Comparison of ENCODE assay signal across 19 cellular contexts in genomic region chr11:102419181-102419580, GRCh38. TPM values are rescaled to one million over a fixed set of nuclear protein-coding genes. Genes with fewer than 3 reads are reported as not detected.
DNase-seq lines count a peak whose midpoint lies in the region; ATAC-seq and TF ChIP-seq lines count a peak whose summit lies in the region.
"Had no signal": no experiment of that assay in that cellular context is flagged by ENCODE, and none has a peak within 500 bp of the region (broad histone marks: within the 10 kb centered on the region; RNA-seq: fewer than 3 reads in every experiment).

No MANE protein-coding gene starts in this region.

- H3K79me2 ChIP-seq in trophoblast cell (ENCODE audit: control insufficient read depth, insufficient read depth, low read length, poor library complexity): no peaks in the 10 kb centered on the region

- H3K4me1 ChIP-seq in trophoblast cell (ENCODE audit: control insufficient read depth in 1 of 2, insufficient read depth in 2 of 2, low read length in 2 of 2): no peaks in the 10 kb centered on the region

- no peak overlapping the region for H3K18ac ChIP-seq in trophoblast cell (ENCODE audit: low read length)

- H3K4me3 ChIP-seq in epithelial cell of esophagus (ENCODE audit: low read length): no peak overlapping the region
- H3K4me3 ChIP-seq in trophoblast cell (ENCODE audit: low read depth, low read length): no peak overlapping the region
- H3K4me3 ChIP-seq: GM12878, GM23248 had no signal

- H3K27ac ChIP-seq in RWPE1 (no peak overlapping the region), substantia nigra (ENCODE audit: low read depth, low read length, poor library complexity, severe bottlenecking) (peak overlapping the region; percentile 87), trophoblast cell (ENCODE audit: low read depth, low read length) (no peak overlapping the region)
- H3K27ac ChIP-seq: GM23248 had no signal

- no peak overlapping the region for H2BK120ac ChIP-seq in trophoblast cell (ENCODE audit: insufficient read depth, low read length, poor library complexity)

- H4K12ac ChIP-seq in trophoblast cell (ENCODE audit: low read depth, low read length): no peak overlapping the region

- peaks cover 12% of the 10 kb centered on the region for H3K36me3 Mint-ChIP-seq in activated naive CD4-positive, alpha-beta T cell treated with anti-CD3 and anti-CD28 coated beads, Interleukin-2, amount 50 U/mL, for 24 hours

- no peak overlapping the region for H4K91ac ChIP-seq in trophoblast cell (ENCODE audit: low read depth, low read length)

- no peaks in the 10 kb centered on the region for H3K27me3 Mint-ChIP-seq in activated naive CD4-positive, alpha-beta T cell treated with anti-CD3 and anti-CD28 coated beads, Interleukin-2, amount 50 U/mL, for 24 hours

- H2BK12ac ChIP-seq in trophoblast cell (ENCODE audit: low read length): no peak overlapping the region

- H3K27me3 ChIP-seq in trophoblast cell (ENCODE audit: insufficient read depth, low read length): no peaks in the 10 kb centered on the region

- H2AFZ ChIP-seq in trophoblast cell (ENCODE audit: insufficient read depth, low read length, poor library complexity): no peak overlapping the region
- H2AFZ ChIP-seq: GM23248 had no signal

- H3K36me3 ChIP-seq in trophoblast cell (ENCODE audit: control insufficient read depth in 1 of 2, insufficient read depth in 2 of 2, low read length in 2 of 2): no peaks in the 10 kb centered on the region

- peak overlapping the region; percentile 15 for H3K27ac Mint-ChIP-seq in activated naive CD4-positive, alpha-beta T cell treated with anti-CD3 and anti-CD28 coated beads, Interleukin-2, amount 50 U/mL, for 24 hours

- no peak overlapping the region for H3K4me3 Mint-ChIP-seq in activated naive CD4-positive, alpha-beta T cell treated with anti-CD3 and anti-CD28 coated beads, Interleukin-2, amount 50 U/mL, for 24 hours

- no peak overlapping the region for H3K23ac ChIP-seq in trophoblast cell (ENCODE audit: low read length)

- no peak overlapping the region for H3K4ac ChIP-seq in trophoblast cell (ENCODE audit: low read depth, low read length)

- no peak overlapping the region for H3K9ac ChIP-seq in trophoblast cell (ENCODE audit: low read length)
- H3K9ac ChIP-seq: GM23248 had no signal

- TF ChIP-seq CTCF in RWPE1 (conservative IDR thresholded peaks at IDR 0.05; ENCODE audit: low read depth): no peak
- TF ChIP-seq CTCF in epithelial cell of esophagus (IDR thresholded peaks at IDR 0.05; ENCODE audit: insufficient read depth, low read depth, low read length, missing control alignments): no peak

- no peak overlapping the region for H2AK5ac ChIP-seq in trophoblast cell (ENCODE audit: low read length)

- H3K4me1 Mint-ChIP-seq in activated naive CD4-positive, alpha-beta T cell treated with anti-CD3 and anti-CD28 coated beads, Interleukin-2, amount 50 U/mL, for 24 hours: peaks cover 100% of the 10 kb centered on the region

- H3K14ac ChIP-seq in trophoblast cell (ENCODE audit: low read length): no peak overlapping the region

- no peak for DNase-seq in activated naive CD4-positive, alpha-beta T cell treated with Interleukin-2 at 50 U/mL for 16 hours
- DNase-seq in RWPE1 (ENCODE audit: low spot score) (peak; percentile 23), epithelial cell of esophagus (ENCODE audit: low read depth) (peak; percentile 85), substantia nigra (lab: John Stamatoyannopoulos, UW) (no peak), SK-N-DZ (ENCODE audit: low spot score) (no peak), trophoblast cell (no peak)
- DNase-seq: C1 segment of cervical spinal cord; DMS79; GM23248; KBM-7; NCI-H1092 treated with DMSO at 0.1 percent for 48 hours; NCI-H1694; NCI-H2107; NCI-H69; NK-92 treated with Interleukin-12 subunit alpha and Interleukin-12 subunit beta, amount 100 ng/mL, for 24 hours had no signal

- no peaks in the 10 kb centered on the region for H3K9me3 ChIP-seq in trophoblast cell (ENCODE audit: insufficient read depth, low read depth, low read length)

- ATAC-seq in HG03025 (IDR thresholded peaks at IDR 0.05; ENCODE audit: low FRiP score, unreplicated experiment): no peak
- ATAC-seq: GM12878, HCT116 had no signal

- H2BK5ac ChIP-seq in trophoblast cell (ENCODE audit: low read depth, low read length, poor library complexity): no peak overlapping the region

- POLR2A ChIA-PET in RWPE1 (lab: Yijun Ruan, JAX; ENCODE audit: low non-redundant PET): no interaction called here

- CTCF ChIA-PET in RWPE1 (lab: Yijun Ruan, JAX): interaction anchor here (0.7 kb wide), 1 partner anchor 87 kb away, joined by 3 read pairs; no protein-coding TSS in a partner anchor

- H4K8ac ChIP-seq in trophoblast cell (ENCODE audit: low read depth, low read length): no peak overlapping the region

- no peak overlapping the region for H3K4me2 ChIP-seq in trophoblast cell (ENCODE audit: low read length)

- no peaks in the 10 kb centered on the region for H3K79me1 ChIP-seq in trophoblast cell (ENCODE audit: low read length)

- H3K9me3 Mint-ChIP-seq in activated naive CD4-positive, alpha-beta T cell treated with anti-CD3 and anti-CD28 coated beads, Interleukin-2, amount 50 U/mL, for 24 hours: no peaks in the 10 kb centered on the region

- 100% methylated on average over 2 of the region's 3 CpGs for WGBS in trophoblast cell (ENCODE audit: extremely low coverage, insufficient coverage, insufficient read length)

RNA-seq across cellular contexts. Expression of gene TMEM123, which starts 33.4 kb away (rescaled TPM):
- 48.5 and 50.1 TPM in 2 replicates for polyA plus RNA-seq in SK-N-DZ (2014; cell fraction: cytosol; rRNA removed)
- polyA plus RNA-seq in SK-N-DZ (2014; cell fraction: nucleus; rRNA removed): 22.0 and 22.5 TPM in 2 replicates
- 99.0 and 103 TPM in 2 replicates for polyA plus RNA-seq in trophoblast cell (2013)

Comparison
In these comparisons a context has a peak if more than half of its experiments do, and no peak if none do; other contexts are left out.
1. DNase-seq: peak in RWPE1 (single experiment) and epithelial cell of esophagus (single experiment); none in activated naive CD4-positive, alpha-beta T cell treated with Interleukin-2 at 50 U/mL for 16 hours (single experiment), substantia nigra (0 of 49), SK-N-DZ (single experiment) and trophoblast cell (0 of 2).